9 cellular contexts compared by ENCODE assay signal in the genomic region with DNA sequence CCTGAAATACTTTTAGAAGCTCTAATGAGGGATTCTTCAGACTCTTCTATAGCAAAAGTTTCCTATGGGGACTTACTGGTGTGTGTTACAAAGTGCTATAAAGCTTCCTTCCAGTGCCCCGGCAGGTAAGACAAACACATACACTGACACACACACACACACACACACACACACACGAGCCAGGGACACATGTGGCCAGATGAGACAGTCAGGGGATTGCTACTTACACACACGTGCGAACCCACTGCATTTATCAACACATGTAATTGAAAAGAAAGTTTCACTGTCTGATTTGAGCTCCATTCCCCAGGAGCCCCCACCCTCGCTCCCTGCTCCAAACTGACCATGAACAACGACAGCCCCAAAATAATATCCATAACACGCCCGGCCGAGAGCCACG.
A peak's percentile ranks its signal among the peaks of the same experiment; 100 is the strongest.
DNase-seq lines count a peak whose midpoint lies in the region; TF ChIP-seq lines count a peak whose summit lies in the region.
"Had no signal": no experiment of that assay in that cellular context is flagged by ENCODE, and none has a peak within 500 bp of the region (broad histone marks: within the 10 kb centered on the region; RNA-seq: fewer than 3 reads in every experiment).

No MANE protein-coding gene starts in this region.

- no peaks in the 10 kb centered on the region for H3K27me3 ChIP-seq in MG63

- no peaks in the 10 kb centered on the region for H3K9me3 ChIP-seq in MG63

- H3K36me3 ChIP-seq in MG63 = peaks cover 3% of the 10 kb centered on the region; the same call in 1 of the 2 replicates

- TF ChIP-seq CTCF in AG09309 (IDR thresholded peaks at IDR 0.05; ENCODE audit: control insufficient read depth, insufficient read depth, low read depth, low read length, missing control alignments) (no peak), epithelial cell of proximal tubule (conservative IDR thresholded peaks at IDR 0.05; ENCODE audit: low read depth, low read length) (no peak)

- DNase-seq in AG09309 (ENCODE audit: low read depth) = no peak
- no peak for DNase-seq in MG63
- DNase-seq in epithelial cell of proximal tubule (ENCODE audit: low read depth) = no peak
- peak; percentile 19 for DNase-seq in myocyte (ENCODE audit: low read depth)
- no peak for DNase-seq in cortex of kidney (lab: John Stamatoyannopoulos, UW)
- no peak for DNase-seq in retina
- DNase-seq in NCI-H187 treated with DMSO at 0.1 percent for 48 hours (lab: John Stamatoyannopoulos, UW) = no peak
- DNase-seq in T-helper 9 cell = no peak
- DNase-seq: GF-D8 had no signal

- H3K4me3 ChIP-seq in AG09309 (ENCODE audit: control insufficient read depth, low read depth, low read length) (peak overlapping the region; percentile 70), MG63 (peak overlapping the region; percentile 56), epithelial cell of proximal tubule (ENCODE audit: low read depth, low read length) (peak overlapping the region; percentile 76)
